ENCODE assay signal across 1 cellular context in genomic region chr1:109282952-109283747, GRCh38.
TF ChIP-seq lines count a peak whose summit lies in the region.

Gene PSRC1 (minus strand): TSS chr1:109283145.

TF ChIP-seq in HepG2, 621 proteins besides CTCF, POLR2A, EP300 and RAD21 (continued from another document and continues in another):
- no peak for TF ChIP-seq ZBTB40 (IDR thresholded peaks at IDR 0.05)
- peak; percentile 42; the same call in 1 of the 2 replicates for TF ChIP-seq ZBTB40 (CRISPR knock-in tag; IDR thresholded peaks at IDR 0.05)
- no peak for TF ChIP-seq MIER3 (CRISPR knock-in tag; IDR thresholded peaks at IDR 0.05; ENCODE audit: borderline replicate concordance)
- TF ChIP-seq SP1 (IDR thresholded peaks at IDR 0.05): no peak
- TF ChIP-seq SP1 (CRISPR knock-in tag; IDR thresholded peaks at IDR 0.05): peak; percentile 83; the same call in 1 of the 2 replicates
- 0 out of 2 replicates have a peak, but pooled peaks have one; percentile 36 for TF ChIP-seq ZFP1 (CRISPR knock-in tag; IDR thresholded peaks at IDR 0.05)
- TF ChIP-seq GTF2F1 (IDR thresholded peaks at IDR 0.05; ENCODE audit: low read length): no peak
- TF ChIP-seq ZUFSP (CRISPR knock-in tag; IDR thresholded peaks at IDR 0.05; ENCODE audit: borderline replicate concordance): no peak
- TF ChIP-seq SP140L (CRISPR knock-in tag; IDR thresholded peaks at IDR 0.05; ENCODE audit: borderline replicate concordance): no peak
- peak; percentile 80 for TF ChIP-seq THAP11 (CRISPR knock-in tag; IDR thresholded peaks at IDR 0.05)
- peak; percentile 45; the same call in 1 of the 2 replicates for TF ChIP-seq ZBTB7B (CRISPR knock-in tag; IDR thresholded peaks at IDR 0.05)
- no peak for TF ChIP-seq ZMAT5 (CRISPR knock-in tag; IDR thresholded peaks at IDR 0.05; ENCODE audit: borderline replicate concordance, low read depth)
- no peak for TF ChIP-seq TEAD2 (CRISPR knock-in tag; IDR thresholded peaks at IDR 0.05)
- peak; percentile 62 for TF ChIP-seq MED1 (CRISPR knock-in tag; IDR thresholded peaks at IDR 0.05)
- peak; percentile 32; the same call in 1 of the 2 replicates for TF ChIP-seq ZMYM3 (CRISPR knock-in tag; IDR thresholded peaks at IDR 0.05)
- 0 out of 2 replicates have a peak, but pooled peaks have one; percentile 37 for TF ChIP-seq CREM (IDR thresholded peaks at IDR 0.05)
- no peak for TF ChIP-seq CREM (CRISPR knock-in tag; IDR thresholded peaks at IDR 0.05)
- TF ChIP-seq NR2C2 (CRISPR knock-in tag; IDR thresholded peaks at IDR 0.05; ENCODE audit: borderline replicate concordance): peak; percentile 55; the same call in 1 of the 2 replicates
- no peak for TF ChIP-seq EED (CRISPR knock-in tag; IDR thresholded peaks at IDR 0.05)
- TF ChIP-seq GABPA (IDR thresholded peaks at IDR 0.05; ENCODE audit: low read depth, low read length): peak; percentile 64
- TF ChIP-seq GABPA (CRISPR knock-in tag; IDR thresholded peaks at IDR 0.05; ENCODE audit: low read depth): peak; percentile 91
- TF ChIP-seq, protein P1, sequence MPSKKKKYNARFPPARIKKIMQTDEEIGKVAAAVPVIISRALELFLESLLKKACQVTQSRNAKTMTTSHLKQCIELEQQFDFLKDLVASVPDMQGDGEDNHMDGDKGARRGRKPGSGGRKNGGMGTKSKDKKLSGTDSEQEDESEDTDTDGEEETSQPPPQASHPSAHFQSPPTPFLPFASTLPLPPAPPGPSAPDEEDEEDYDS (CRISPR knock-in tag; IDR thresholded peaks at IDR 0.05): peak; percentile 84
- TF ChIP-seq ZNF780A (CRISPR knock-in tag; IDR thresholded peaks at IDR 0.05): peak; percentile 82; the same call in 1 of the 2 replicates
- TF ChIP-seq TIGD3 (CRISPR knock-in tag; IDR thresholded peaks at IDR 0.05; ENCODE audit: borderline replicate concordance): no peak
- no peak for TF ChIP-seq ZNF737 (CRISPR knock-in tag; IDR thresholded peaks at IDR 0.05; ENCODE audit: borderline replicate concordance)
- no peak for TF ChIP-seq ZBTB34 (CRISPR knock-in tag; IDR thresholded peaks at IDR 0.05)
- TF ChIP-seq ZSCAN9 (CRISPR knock-in tag; IDR thresholded peaks at IDR 0.05; ENCODE audit: borderline replicate concordance): peak; percentile 57; the same call in 1 of the 2 replicates
- TF ChIP-seq ZNF230 (CRISPR knock-in tag; IDR thresholded peaks at IDR 0.05): peak; percentile 39; the same call in 1 of the 2 replicates
- no peak for TF ChIP-seq KAT2B (IDR thresholded peaks at IDR 0.05; ENCODE audit: borderline replicate concordance, low read depth, low read length)
- no peak; the same call in 1 of the 2 replicates for TF ChIP-seq ZNF431 (CRISPR knock-in tag; IDR thresholded peaks at IDR 0.05; ENCODE audit: borderline replicate concordance, low read depth)
- no peak for TF ChIP-seq ZNF407 (CRISPR knock-in tag; IDR thresholded peaks at IDR 0.05; ENCODE audit: not compliant biosample characterization)
- peak; percentile 46 for TF ChIP-seq YY1 (IDR thresholded peaks at IDR 0.05; ENCODE audit: insufficient read depth, insufficient replicate concordance, low read depth, low read length)
- no peak for TF ChIP-seq PHB2 (IDR thresholded peaks at IDR 0.05; ENCODE audit: partially characterized antibody)
- TF ChIP-seq PRMT3 (CRISPR knock-in tag; IDR thresholded peaks at IDR 0.05; ENCODE audit: borderline replicate concordance, low read depth): no peak
- TF ChIP-seq HNRNPL (IDR thresholded peaks at IDR 0.05; ENCODE audit: low read depth, low read length): peak; percentile 79; the same call in 1 of the 2 replicates
- TF ChIP-seq RBAK (CRISPR knock-in tag; IDR thresholded peaks at IDR 0.05): no peak
- TF ChIP-seq NFATC3 (CRISPR knock-in tag; IDR thresholded peaks at IDR 0.05): no peak
- TF ChIP-seq ZFP41 (CRISPR knock-in tag; IDR thresholded peaks at IDR 0.05; ENCODE audit: borderline replicate concordance): no peak
